26 cellular contexts compared by ENCODE assay signal in the genomic region with DNA sequence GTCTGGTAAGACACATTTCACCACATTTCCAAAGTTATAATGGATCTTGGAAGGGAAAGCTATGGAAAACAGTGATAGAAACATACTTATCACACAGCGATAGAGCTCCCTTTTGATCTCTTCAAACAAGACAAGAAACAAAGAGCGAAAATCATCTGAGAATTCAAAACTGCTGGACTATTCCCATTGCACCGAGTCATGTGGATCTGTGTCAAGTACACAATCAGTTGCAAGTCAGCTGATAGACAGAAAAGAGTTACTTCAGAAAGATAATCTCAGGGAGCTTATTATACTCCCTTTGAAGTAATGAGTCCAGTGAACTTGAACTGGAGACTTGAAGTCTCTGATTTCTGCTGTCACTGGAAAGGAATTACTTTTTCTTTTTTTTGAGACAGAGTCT.
"Had no signal": no experiment of that assay in that cellular context is flagged by ENCODE, and none has a peak within 500 bp of the region (broad histone marks: within the 10 kb centered on the region; RNA-seq: fewer than 3 reads in every experiment).

No MANE protein-coding gene starts in this region.

- H3K27ac Mint-ChIP-seq: nephron progenitor cell had no signal

- FAIRE-seq: endothelial cell of umbilical vein, islet of Langerhans, small intestine had no signal

- H3K4me1 Mint-ChIP-seq: nephron progenitor cell had no signal

- H3K9me3 Mint-ChIP-seq: nephron progenitor cell had no signal

- H3K27me3 Mint-ChIP-seq: naive thymus-derived CD8-positive, alpha-beta T cell had no signal

- ATAC-seq: foreskin keratinocyte; heart right ventricle; left lung; naive thymus-derived CD8-positive, alpha-beta T cell; right lobe of liver had no signal

- H3K4me3 Mint-ChIP-seq: naive thymus-derived CD8-positive, alpha-beta T cell; nephron progenitor cell had no signal

- DNase-seq: dermis blood vessel endothelial cell; effector memory CD4-positive, alpha-beta T cell; foreskin keratinocyte; glutamatergic neuron; heart right ventricle; hippocampal formation; left cardiac atrium; left lung; mesendoderm; midbrain; naive thymus-derived CD8-positive, alpha-beta T cell; nephron progenitor cell; occipital lobe; ovary; posterior cingulate gyrus; retina; right lobe of liver; small intestine; stimulated activated CD4-positive, alpha-beta T cell treated with anti-CD3 and anti-CD28 coated beads, Interleukin-15, amount 100 ng/mL, for 24 hours; stimulated activated CD4-positive, alpha-beta T cell treated with anti-CD3 and anti-CD28 coated beads, Interleukin-2, amount 100 ng/mL, for 48 hours; stimulated activated naive CD4-positive, alpha-beta T cell treated with Interleukin-2 at 50 U/mL for 16 hours; stomach; tibial artery; upper lobe of left lung had no signal
